In genomic region chr1:10056599-10056987, GRCh38 we compare ENCODE assay signal across 13 cellular contexts. TPM values are rescaled to one million over a fixed set of nuclear protein-coding genes. Genes with fewer than 3 reads are reported as not detected.
DNase-seq lines count a peak whose midpoint lies in the region; ATAC-seq and TF ChIP-seq lines count a peak whose summit lies in the region.
"Had no signal": no experiment of that assay in that cellular context is flagged by ENCODE, and none has a peak within 500 bp of the region (broad histone marks: within the 10 kb centered on the region; RNA-seq: fewer than 3 reads in every experiment).

No MANE protein-coding gene starts in this region.

- intact Hi-C loops in uterus (cut with DNase I; ENCODE audit: low total_unique reads) (no loop called here), mucosa of descending colon (cut with DNase I, micrococcal nuclease) (no loop called here), ovary (cut with DNase I) (no loop called here)

- H3K27me3 ChIP-seq in fibroblast of lung (ENCODE audit: control insufficient read depth, insufficient read depth, low read length) (no peaks in the 10 kb centered on the region), uterus (no peaks in the 10 kb centered on the region), ovary (no peaks in the 10 kb centered on the region)

- no peak for ATAC-seq in GM19351 (IDR thresholded peaks at IDR 0.05; ENCODE audit: unreplicated experiment)
- no peak for ATAC-seq in mucosa of descending colon
- ATAC-seq: T-helper 17 cell had no signal

- H3K9ac ChIP-seq in fibroblast of lung (ENCODE audit: insufficient read depth, low read length) = no peak overlapping the region

- peaks cover 27% of the 10 kb centered on the region for H3K79me2 ChIP-seq in fibroblast of lung (ENCODE audit: control insufficient read depth, insufficient read depth, low read length)

- TF ChIP-seq CTCF in fibroblast of lung (conservative IDR thresholded peaks at IDR 0.05 in 1 of 2, IDR thresholded peaks at IDR 0.05 in 1 of 2; ENCODE audit: low read depth in 1 of 2, low read length in 2 of 2) = no peak
- no peak for TF ChIP-seq CTCF in uterus (IDR thresholded peaks at IDR 0.05)
- no peak for TF ChIP-seq CTCF in mucosa of descending colon (IDR thresholded peaks at IDR 0.05)
- TF ChIP-seq CTCF in ovary (IDR thresholded peaks at IDR 0.05) = no peak

- no peak overlapping the region for H3K4me2 ChIP-seq in fibroblast of lung (ENCODE audit: extremely low read depth, insufficient read depth, low read length)

- H4K20me1 ChIP-seq in fibroblast of lung (ENCODE audit: control insufficient read depth, extremely low read depth, insufficient read depth, low read length) = peaks cover 2% of the 10 kb centered on the region

- H3K4me3 ChIP-seq in fibroblast of lung (replicated peaks in 1 of 4; ENCODE audit: control extremely low read depth in 1 of 4, insufficient read depth in 1 of 4, low read depth in 3 of 4, low read length in 4 of 4) = no peak overlapping the region
- no peak overlapping the region for H3K4me3 ChIP-seq in uterus
- H3K4me3 ChIP-seq in mucosa of descending colon = no peak overlapping the region
- H3K4me3 ChIP-seq in ovary = no peak overlapping the region
- H3K4me3 ChIP-seq: coronary artery, left ventricle myocardium inferior had no signal

- no peak overlapping the region for H2AFZ ChIP-seq in fibroblast of lung (ENCODE audit: low read length)

- DNase-seq in NCI-H2196 (lab: John Stamatoyannopoulos, UW; ENCODE audit: unreplicated experiment) = peak; percentile 31
- no peak for DNase-seq in NCI-H2196 treated with DMSO at 0.1 percent for 48 hours (lab: John Stamatoyannopoulos, UW; ENCODE audit: unreplicated experiment)
- DNase-seq in NCI-H510A treated with DMSO at 0.1 percent for 48 hours (lab: John Stamatoyannopoulos, UW) = peak; percentile 97
- no peak for DNase-seq in fibroblast of lung (ENCODE audit: low read depth in 2 of 2)
- no peak for DNase-seq in uterus
- DNase-seq in mucosa of descending colon = no peak
- no peak for DNase-seq in ovary
- DNase-seq: left ventricle myocardium inferior, NCI-H1694 treated with DMSO at 0.1 percent for 48 hours, T-helper 17 cell had no signal

- WGBS in ovary, 3 donors = 87 to 89% (median 87%) methylated on average over 4 of the region's 4 CpGs

- H3K4me1 ChIP-seq in fibroblast of lung (ENCODE audit: control insufficient read depth, extremely low read depth, insufficient read depth, low read length) (peaks cover 2% of the 10 kb centered on the region), uterus (peaks cover 5 to 6% of the 10 kb centered on the region in 2 donors), mucosa of descending colon (ENCODE audit: low read depth) (peaks cover 3% of the 10 kb centered on the region), ovary (ENCODE audit: insufficient read depth) (peaks cover 11% of the 10 kb centered on the region)

- H3K36me3 ChIP-seq in fibroblast of lung (ENCODE audit: control insufficient read depth, insufficient read depth, low read length) (no peaks in the 10 kb centered on the region), uterus (no peaks in the 10 kb centered on the region), mucosa of descending colon (ENCODE audit: low read depth) (no peaks in the 10 kb centered on the region), ovary (no peaks in the 10 kb centered on the region)
- H3K36me3 ChIP-seq: left ventricle myocardium inferior had no signal

- TF ChIP-seq POLR2A in uterus (IDR thresholded peaks at IDR 0.05) (no peak), ovary (IDR thresholded peaks at IDR 0.05) (no peak)

- TF ChIP-seq EP300 in ovary (IDR thresholded peaks at IDR 0.05) = no peak

- H3K9me3 ChIP-seq in fibroblast of lung (ENCODE audit: control insufficient read depth, insufficient read depth, low read depth, low read length) = no peaks in the 10 kb centered on the region
- H3K9me3 ChIP-seq in uterus = no peaks in the 10 kb centered on the region
- no peaks in the 10 kb centered on the region for H3K9me3 ChIP-seq in mucosa of descending colon
- no peaks in the 10 kb centered on the region for H3K9me3 ChIP-seq in ovary
- H3K9me3 ChIP-seq: left ventricle myocardium inferior had no signal

- peak overlapping the region; percentile 3 for H3K27ac ChIP-seq in fibroblast of lung (ENCODE audit: insufficient read depth, low read length)
- H3K27ac ChIP-seq in uterus = peak overlapping the region; percentile 42 to 85
- no peak overlapping the region for H3K27ac ChIP-seq in ovary

RNA-seq across cellular contexts. Expression of gene UBE4B, which starts 23.8 kb away (rescaled TPM):
- 28.2 and 30.7 TPM in 2 replicates for total RNA-seq in fibroblast of lung
- 21.9 and 28.9 TPM in 2 replicates for polyA plus RNA-seq in fibroblast of lung
- 28.6 and 28.7 TPM in 2 replicates for polyA plus RNA-seq in fibroblast of lung (2012)
- polyA minus RNA-seq in fibroblast of lung (ENCODE audit: low replicate concordance) = 37.7 and 45.8 TPM in 2 replicates
- total RNA-seq in uterus = 10 to 100 TPM; 15.4 to 54.2 (median 30.4) TPM
- total RNA-seq in mucosa of descending colon = 10 to 100 TPM; 40.7 to 66.2 (median 41.4) TPM
- total RNA-seq in ovary = 10 to 100 TPM; 31.3 to 46.9 (median 38.9) TPM
- polyA plus RNA-seq in ovary = 10 to 100 TPM; 26.3 to 39.5 TPM

RNA-seq across cellular contexts. Expression of gene RBP7, which starts 59.6 kb away (rescaled TPM):
- total RNA-seq in fibroblast of lung (not detected in 2 replicates), uterus (10 to 100 TPM in 3 of 4 donors, 1 to 10 TPM in 1; 2.5 to 47.1 (median 35.1) TPM), mucosa of descending colon (1 to 10 TPM in 2 of 3 donors, under 1 TPM in 1; 0.69 to 4.1 (median 1.7) TPM), ovary (10 to 100 TPM in 3 of 7 donors, 1 to 10 TPM in 4; 1.5 to 23.5 (median 8.3) TPM)
- polyA plus RNA-seq in fibroblast of lung (0.36 TPM in 1 of 2 replicates, not detected in the other), ovary (10 to 100 TPM; 28.8 to 53.4 TPM)
- polyA plus RNA-seq in fibroblast of lung (2012) = 0.35 and 0.43 TPM in 2 replicates
- not detected in 2 replicates for polyA minus RNA-seq in fibroblast of lung (ENCODE audit: low replicate concordance)
- total RNA-seq: neural crest cell had no signal

Comparison
In these comparisons a context has a peak if more than half of its experiments do, and no peak if none do; other contexts are left out.
1. DNase-seq: peak in NCI-H2196 (single experiment) and NCI-H510A treated with DMSO at 0.1 percent for 48 hours (single experiment); none in NCI-H2196 treated with DMSO at 0.1 percent for 48 hours (single experiment), fibroblast of lung (0 of 2), uterus (0 of 2), mucosa of descending colon (0 of 3) and ovary (0 of 5).
2. H3K27ac ChIP-seq: peak in fibroblast of lung (single experiment) and uterus (2 of 2); none in ovary (0 of 2).